ENCODE assay signal across 13 cellular contexts in the genomic region with DNA sequence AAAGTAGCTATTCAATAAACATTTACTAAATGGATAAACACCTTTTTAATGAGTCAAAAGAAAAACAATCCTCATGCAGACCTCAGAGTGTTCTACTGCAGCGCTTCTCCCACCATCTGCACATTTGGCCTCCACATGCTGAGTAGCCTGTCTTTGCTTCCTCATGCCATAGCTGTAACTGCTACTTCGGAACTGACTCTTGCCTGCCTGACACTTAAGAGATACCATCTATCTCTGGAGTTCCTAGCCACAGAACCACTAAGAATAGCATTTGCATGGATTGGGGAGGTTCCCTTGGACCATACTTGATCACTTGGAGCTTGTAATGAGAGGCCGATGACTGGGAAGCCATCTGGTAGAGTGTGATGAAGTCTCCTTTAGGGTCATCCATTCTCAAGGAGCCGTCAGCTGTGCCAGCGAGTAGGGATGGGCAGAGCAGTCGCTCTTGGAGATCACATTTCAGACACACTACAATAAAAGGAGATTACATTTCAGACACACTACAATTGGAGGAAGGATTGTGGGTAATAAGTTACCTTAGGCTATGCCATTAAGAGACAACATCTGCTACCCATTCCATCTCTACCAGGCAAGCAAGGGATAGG. TPM values are rescaled to one million over a fixed set of nuclear protein-coding genes. Genes with fewer than 3 reads are reported as not detected.
DNase-seq lines count a peak whose midpoint lies in the region; ATAC-seq and TF ChIP-seq lines count a peak whose summit lies in the region.
"Had no signal": no experiment of that assay in that cellular context is flagged by ENCODE, and none has a peak within 500 bp of the region (broad histone marks: within the 10 kb centered on the region; RNA-seq: fewer than 3 reads in every experiment).

No MANE protein-coding gene starts in this region.

- H3K4me1 Mint-ChIP-seq in CD8-positive, alpha-beta memory T cell, result peaks cover 14 to 15% (median 15%) of the 10 kb centered on the region in 3 donors

- no peaks in the 10 kb centered on the region for H3K9me2 ChIP-seq in Loucy (replicated peaks; ENCODE audit: low read depth, low read length)

- H4K20me1 ChIP-seq in Loucy (ENCODE audit: insufficient read depth, low read length, poor library complexity, severe bottlenecking), result no peaks in the 10 kb centered on the region

- H3K36me3 Mint-ChIP-seq in CD8-positive, alpha-beta memory T cell, result peaks cover 0 to 4% (median 0%) of the 10 kb centered on the region in 3 donors
- H3K36me3 Mint-ChIP-seq in activated naive CD4-positive, alpha-beta T cell treated with anti-CD3 and anti-CD28 coated beads, Interleukin-2, amount 50 U/mL, for 72 hours, result peaks cover 0 to 12% of the 10 kb centered on the region in 2 donors

- peak; percentile 62 for DNase-seq in DMS 273 (lab: John Stamatoyannopoulos, UW; ENCODE audit: unreplicated experiment)
- no peak for DNase-seq in activated CD4-positive, CD25-positive, alpha-beta regulatory T cell (lab: John Stamatoyannopoulos, UW)
- DNase-seq in body of pancreas, result no peak
- DNase-seq in CD8-positive, alpha-beta memory T cell, result no peak
- DNase-seq in activated naive CD4-positive, alpha-beta T cell treated with anti-CD3 and anti-CD28 coated beads, Interleukin-2, amount 50 U/mL, for 72 hours (ENCODE audit: low spot score in 2 of 2), result no peak
- DNase-seq: DND-41, NCI-H510A treated with DMSO at 0.1 percent for 48 hours had no signal

- no peak overlapping the region for H3K4me3 ChIP-seq in Loucy (ENCODE audit: low read length, poor library complexity, severe bottlenecking)
- no peak overlapping the region for H3K4me3 ChIP-seq in skeletal muscle tissue (ENCODE audit: low read length in 3 of 3)
- H3K4me3 ChIP-seq in body of pancreas, result no peak overlapping the region
- H3K4me3 ChIP-seq in CD8-positive, alpha-beta memory T cell (ENCODE audit: low read length), result no peak overlapping the region
- H3K4me3 ChIP-seq: right atrium auricular region, SK-N-MC had no signal

- H3K9me3 Mint-ChIP-seq in CD8-positive, alpha-beta memory T cell, result no peaks in the 10 kb centered on the region
- peaks cover 9 to 11% of the 10 kb centered on the region in 2 donors for H3K9me3 Mint-ChIP-seq in activated naive CD4-positive, alpha-beta T cell treated with anti-CD3 and anti-CD28 coated beads, Interleukin-2, amount 50 U/mL, for 72 hours

- 69 to 83% methylated on average over 6 of the region's 6 CpGs for WGBS in body of pancreas, 2 donors

- TF ChIP-seq CTCF in Loucy (conservative IDR thresholded peaks at IDR 0.05; ENCODE audit: low read length) (no peak), body of pancreas (IDR thresholded peaks at IDR 0.05) (no peak)

- POLR2A ChIA-PET in CD8-positive, alpha-beta memory T cell (lab: Charles Lee), result interaction anchor here (1.4 kb wide), 1 partner anchor 104 kb away, joined by 3 read pairs; a partner anchor contains a TSS

- no peaks in the 10 kb centered on the region for H3K27me3 ChIP-seq in Loucy (ENCODE audit: insufficient read depth, low read length, poor library complexity, severe bottlenecking)
- H3K27me3 ChIP-seq in skeletal muscle tissue (ENCODE audit: control insufficient read depth in 3 of 3, insufficient read depth in 3 of 3, low read length in 3 of 3), result no peaks in the 10 kb centered on the region
- no peaks in the 10 kb centered on the region for H3K27me3 ChIP-seq in body of pancreas
- H3K27me3 ChIP-seq in CD8-positive, alpha-beta memory T cell (ENCODE audit: insufficient read depth, low read length, poor library complexity, severe bottlenecking), result no peaks in the 10 kb centered on the region
- H3K27me3 ChIP-seq: right atrium auricular region had no signal

- CTCF ChIA-PET in CD8-positive, alpha-beta memory T cell (lab: Charles Lee), result interaction anchor here (1.2 to 2.0 kb wide), 3 partner anchors 10 to 184 kb away, joined by 3 to 7 read pairs (median 4); no protein-coding TSS in a partner anchor

- peaks cover 0 to 6% of the 10 kb centered on the region in 2 donors for H3K27me3 Mint-ChIP-seq in CD8-positive, alpha-beta memory T cell

- no peak for TF ChIP-seq POLR2A in body of pancreas (IDR thresholded peaks at IDR 0.05)

- H3K36me3 ChIP-seq in Loucy (ENCODE audit: insufficient read depth, low read length) (no peaks in the 10 kb centered on the region), skeletal muscle tissue (ENCODE audit: control insufficient read depth in 3 of 3, insufficient read depth in 3 of 3, low read length in 3 of 3) (no peaks in the 10 kb centered on the region), body of pancreas (replicated peaks in 1 of 2; ENCODE audit: insufficient read depth in 1 of 2, low read depth in 2 of 2) (no peaks in the 10 kb centered on the region)
- H3K36me3 ChIP-seq in CD8-positive, alpha-beta memory T cell (ENCODE audit: insufficient read depth, low read length), result no peaks in the 10 kb centered on the region
- H3K36me3 ChIP-seq: right atrium auricular region had no signal

- H3K4me2 ChIP-seq in Loucy (ENCODE audit: low read depth, low read length, poor library complexity, severe bottlenecking), result no peak overlapping the region

- H3K4me3 Mint-ChIP-seq in CD8-positive, alpha-beta memory T cell, result no peak overlapping the region

- ATAC-seq in body of pancreas, result no peak
- no peak for ATAC-seq in activated naive CD4-positive, alpha-beta T cell treated with anti-CD3 and anti-CD28 coated beads, Interleukin-2, amount 50 U/mL, for 72 hours

- H3K4me1 ChIP-seq in Loucy (ENCODE audit: insufficient read depth, low read length, poor library complexity, severe bottlenecking) (peaks cover 31% of the 10 kb centered on the region), skeletal muscle tissue (ENCODE audit: control insufficient read depth in 3 of 3, insufficient read depth in 3 of 3, low read length in 3 of 3) (peaks cover 0 to 10% (median 5%) of the 10 kb centered on the region in 3 donors), body of pancreas (no peaks in the 10 kb centered on the region)
- H3K4me1 ChIP-seq in CD8-positive, alpha-beta memory T cell (ENCODE audit: insufficient read depth, low read length), result peaks cover 11% of the 10 kb centered on the region

- H3F3A ChIP-seq in Loucy (ENCODE audit: low read depth), result peaks cover 7% of the 10 kb centered on the region; the same call in 1 of the 2 replicates

- H3K79me2 ChIP-seq in Loucy (ENCODE audit: insufficient read depth, low read length), result no peaks in the 10 kb centered on the region

- H3K27ac ChIP-seq in cingulate gyrus (ENCODE audit: low read depth, low read length) (peak overlapping the region; percentile 73), skeletal muscle tissue (ENCODE audit: low read depth, low read length) (peak overlapping the region; percentile 63), body of pancreas (peak overlapping the region in 1 of 4 donors; percentile 19)
- no peak overlapping the region for H3K27ac ChIP-seq in CD8-positive, alpha-beta memory T cell (ENCODE audit: low read depth, low read length)
- H3K27ac ChIP-seq: right atrium auricular region, SK-N-MC had no signal

- peak overlapping the region in 1 of 8 donors; percentile 24 for H3K27ac Mint-ChIP-seq in CD8-positive, alpha-beta memory T cell
- no peak overlapping the region for H3K27ac Mint-ChIP-seq in activated naive CD4-positive, alpha-beta T cell treated with anti-CD3 and anti-CD28 coated beads, Interleukin-2, amount 50 U/mL, for 72 hours

- no peaks in the 10 kb centered on the region for H3K9me3 ChIP-seq in Loucy (ENCODE audit: insufficient read depth, low read depth, low read length)
- H3K9me3 ChIP-seq in skeletal muscle tissue (ENCODE audit: control insufficient read depth in 3 of 3, low read length in 3 of 3), result no peaks in the 10 kb centered on the region
- no peaks in the 10 kb centered on the region for H3K9me3 ChIP-seq in body of pancreas
- no peaks in the 10 kb centered on the region for H3K9me3 ChIP-seq in CD8-positive, alpha-beta memory T cell (ENCODE audit: low read length)
- H3K9me3 ChIP-seq: right atrium auricular region had no signal

- no peak overlapping the region for H3K9ac ChIP-seq in Loucy (ENCODE audit: low read depth, low read length, poor library complexity, severe bottlenecking)
- no peak overlapping the region for H3K9ac ChIP-seq in skeletal muscle tissue (ENCODE audit: low read depth in 1 of 3, low read length in 3 of 3)

- intact Hi-C loops in body of pancreas (cut with DNase I), result loop anchor here (5.0 kb wide), 1 partner anchor 89 kb away; no protein-coding TSS in a partner anchor

- H2AFZ ChIP-seq in Loucy (ENCODE audit: low read length), result peak overlapping the region; percentile 83; the same call in 1 of the 2 replicates

RNA-seq across cellular contexts. Expression of a gene that starts 21.7 kb away (rescaled TPM):
- total RNA-seq in skeletal muscle tissue (12.0 TPM), body of pancreas (10 to 100 TPM in 1 of 2 donors, 1 to 10 TPM in 1; 9.2 to 15.3 TPM)
- total RNA-seq in CD8-positive, alpha-beta memory T cell, result 10 to 100 TPM; 24.4 to 25.2 TPM
- polyA plus RNA-seq in CD8-positive, alpha-beta memory T cell, result 24.0 TPM
- total RNA-seq in activated naive CD4-positive, alpha-beta T cell treated with anti-CD3 and anti-CD28 coated beads, Interleukin-2, amount 50 U/mL, for 72 hours, result 10 to 100 TPM; 23.6 to 25.6 TPM

RNA-seq across cellular contexts. Expression of a gene that starts 22.5 kb away (rescaled TPM):
- total RNA-seq in skeletal muscle tissue (8.4 TPM), body of pancreas (1 to 10 TPM in 1 of 2 donors, under 1 TPM in 1; 0.33 to 3.1 TPM)
- total RNA-seq in CD8-positive, alpha-beta memory T cell, result 1 to 10 TPM in 1 of 2 experiments, under 1 TPM in 1; 0.77 to 1.2 TPM
- polyA plus RNA-seq in CD8-positive, alpha-beta memory T cell, result 0.08 TPM
- 1 to 10 TPM in 1 of 2 donors, under 1 TPM in 1; 0.20 to 1.5 TPM for total RNA-seq in activated naive CD4-positive, alpha-beta T cell treated with anti-CD3 and anti-CD28 coated beads, Interleukin-2, amount 50 U/mL, for 72 hours

RNA-seq across cellular contexts. Expression of a gene that starts 46.5 kb away (rescaled TPM):
- total RNA-seq in skeletal muscle tissue, result 42.3 TPM
- total RNA-seq in body of pancreas, result 10 to 100 TPM; 14.3 to 14.5 TPM
- total RNA-seq in CD8-positive, alpha-beta memory T cell, result 10 to 100 TPM; 81.0 to 82.1 TPM
- polyA plus RNA-seq in CD8-positive, alpha-beta memory T cell, result 26.0 TPM
- total RNA-seq in activated naive CD4-positive, alpha-beta T cell treated with anti-CD3 and anti-CD28 coated beads, Interleukin-2, amount 50 U/mL, for 72 hours, result 10 to 100 TPM; 57.5 to 84.4 TPM

RNA-seq across cellular contexts. Expression of a gene that starts 46.7 kb away (rescaled TPM):
- total RNA-seq in skeletal muscle tissue (57.4 TPM), body of pancreas (100 to 1,000 TPM in 1 of 2 donors, 10 to 100 TPM in 1; 82.5 to 170 TPM)
- total RNA-seq in CD8-positive, alpha-beta memory T cell, result 100 to 1,000 TPM; 219 to 225 TPM
- polyA plus RNA-seq in CD8-positive, alpha-beta memory T cell, result 95.8 TPM
- total RNA-seq in activated naive CD4-positive, alpha-beta T cell treated with anti-CD3 and anti-CD28 coated beads, Interleukin-2, amount 50 U/mL, for 72 hours, result 10 to 100 TPM; 42.3 to 97.1 TPM

RNA-seq across cellular contexts. Expression of a gene that starts 50.2 kb away (rescaled TPM):
- total RNA-seq in skeletal muscle tissue, result not detected
- total RNA-seq in body of pancreas, result 1 to 10 TPM in 1 of 2 donors, not detected in 1; 2.0 TPM
- total RNA-seq in CD8-positive, alpha-beta memory T cell, result under 1 TPM; 0.51 to 0.83 TPM
- not detected for polyA plus RNA-seq in CD8-positive, alpha-beta memory T cell
- total RNA-seq in activated naive CD4-positive, alpha-beta T cell treated with anti-CD3 and anti-CD28 coated beads, Interleukin-2, amount 50 U/mL, for 72 hours, result 1 to 10 TPM in 1 of 2 donors, under 1 TPM in 1; 0.29 to 2.3 TPM
- total RNA-seq: mononuclear cell, right atrium auricular region had no signal
